ENCODE assay signal across 15 cellular contexts in genomic region chr4:90183254-90183653, GRCh38. TPM values are rescaled to one million over a fixed set of nuclear protein-coding genes. Genes with fewer than 3 reads are reported as not detected.
DNase-seq lines count a peak whose midpoint lies in the region; ATAC-seq and TF ChIP-seq lines count a peak whose summit lies in the region.
"Had no signal": no experiment of that assay in that cellular context is flagged by ENCODE, and none has a peak within 500 bp of the region (broad histone marks: within the 10 kb centered on the region; RNA-seq: fewer than 3 reads in every experiment).

No MANE protein-coding gene starts in this region.

- no peaks in the 10 kb centered on the region for H3K36me3 Mint-ChIP-seq in Calu3 (ENCODE audit: insufficient read depth, unreplicated experiment)

- BruUV-seq in Calu3 (replicated peaks; lab: Mats Ljungman, UMichigan), result no TSS peak

- no peaks in the 10 kb centered on the region for H3K27me3 Mint-ChIP-seq in Calu3 (ENCODE audit: unreplicated experiment)

- peak; percentile 93 for ATAC-seq in left colon
- no peak for ATAC-seq in left lobe of liver
- ATAC-seq: GM23338, Panc1 had no signal

- DNase-seq in Calu3 (peak; percentile 1), NCI-H69 (lab: John Stamatoyannopoulos, UW) (peak; percentile 79), left colon (peak; percentile 19 to 27), left lobe of liver (ENCODE audit: low spot score) (no peak), SKM-1 treated with dmso at 0.1 percent for 144 hours (lab: John Stamatoyannopoulos, UW; ENCODE audit: unreplicated experiment) (no peak)
- no peak for DNase-seq in effector CD4-positive, alpha-beta T cell
- DNase-seq: DMS 273 treated with DMSO at 0.1 percent for 48 hours, HCEC 1CT, NCI-H1105, NCI-H2081 treated with DMSO at 0.1 percent for 48 hours, NCI-H524 had no signal

- no peak overlapping the region for H3K27ac Mint-ChIP-seq in Calu3 (ENCODE audit: unreplicated experiment)
- H3K27ac Mint-ChIP-seq: GM23338 had no signal

- peaks cover 40% of the 10 kb centered on the region for H3K4me1 Mint-ChIP-seq in Calu3 (ENCODE audit: low read depth, unreplicated experiment)

- intact Hi-C loops in Calu3 (cut with micrococcal nuclease; ENCODE audit: unreplicated experiment), result loop anchor here (2.0 kb wide), 1 partner anchor 110 kb away; no protein-coding TSS in a partner anchor
- intact Hi-C loops in left colon (cut with DNase I, micrococcal nuclease), result no loop called here

- H3K4me3 Mint-ChIP-seq in Calu3 (ENCODE audit: low read depth, unreplicated experiment), result no peak overlapping the region
- H3K4me3 Mint-ChIP-seq: GM23338 had no signal

- TF ChIP-seq CTCF in 22Rv1 (IDR thresholded peaks at IDR 0.05) (peak; percentile 26; the same call in 1 of the 2 replicates), Calu3 (IDR thresholded peaks at IDR 0.05; ENCODE audit: unreplicated experiment) (no peak)

- no peak overlapping the region for H3K27ac ChIP-seq in 22Rv1
- H3K27ac ChIP-seq: BLaER1 treated with 17β-estradiol and CSF1 and Interleukin-3, amounts not matched to agents 10 nM and 100 nM had no signal

- CTCF ChIA-PET in Calu3 (lab: Charles Lee), result no interaction called here

- H3K9me3 Mint-ChIP-seq in Calu3 (ENCODE audit: low read depth, unreplicated experiment), result no peaks in the 10 kb centered on the region
- H3K9me3 Mint-ChIP-seq: GM23338 had no signal

RNA-seq across cellular contexts. Expression of gene CCSER1, which starts 56.1 kb away (rescaled TPM):
- 6.2 and 7.1 TPM in 2 replicates for total RNA-seq in Calu3 (2022)
- 10 to 100 TPM; 14.4 to 22.7 TPM for total RNA-seq in left colon
- total RNA-seq in left lobe of liver, result 0.23 TPM

Comparison
In these comparisons a context has a peak if more than half of its experiments do, and no peak if none do; other contexts are left out.
1. DNase-seq: peak in Calu3 (single experiment), NCI-H69 (single experiment) and left colon (2 of 2); none in left lobe of liver (single experiment), effector CD4-positive, alpha-beta T cell (single experiment) and SKM-1 treated with dmso at 0.1 percent for 144 hours (single experiment).